In the genomic region with DNA sequence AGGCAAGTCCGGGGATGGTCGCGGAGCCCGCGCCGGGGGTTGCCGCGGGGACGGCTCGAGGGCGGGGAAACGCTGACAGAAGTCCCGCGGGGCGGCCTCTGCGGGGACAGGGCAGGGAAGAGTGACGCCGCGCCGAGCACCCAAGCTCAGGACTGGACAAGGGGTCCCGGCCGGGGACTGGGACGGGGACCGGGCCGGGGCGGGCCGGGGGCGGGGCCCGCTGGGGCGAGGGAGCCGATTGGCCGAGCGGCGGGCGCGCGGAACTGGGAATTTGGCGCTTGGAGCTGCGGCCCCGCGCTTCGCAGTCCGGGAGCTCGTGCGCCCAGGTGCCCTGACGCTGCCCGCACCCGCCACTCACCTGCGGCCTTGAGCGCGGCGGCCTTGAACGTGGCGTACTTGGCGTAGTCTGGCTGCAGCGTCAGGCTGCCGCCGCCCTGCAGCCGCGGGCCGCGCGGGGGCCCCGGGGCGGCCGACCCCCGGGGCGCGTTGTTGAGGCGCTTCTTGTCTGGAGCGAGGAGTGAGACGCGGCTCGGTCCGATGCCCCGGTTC, we compare ENCODE assay signal across 8 cellular contexts. TPM values are rescaled to one million over a fixed set of nuclear protein-coding genes. Genes with fewer than 3 reads are reported as not detected.
DNase-seq lines count a peak whose midpoint lies in the region; ATAC-seq and TF ChIP-seq lines count a peak whose summit lies in the region.

No MANE protein-coding gene starts in this region.

- peaks cover 23 to 37% (median 27%) of the 10 kb centered on the region in 3 donors for H3K4me1 Mint-ChIP-seq in CD8-positive, alpha-beta memory T cell

- H3K4me3 ChIP-seq in CD8-positive, alpha-beta memory T cell (ENCODE audit: low read length), result no peak overlapping the region
- H3K4me3 ChIP-seq in SU-DHL-6 (ENCODE audit: insufficient read depth, low read length, poor library complexity, severe bottlenecking) (no peak overlapping the region), heart left ventricle (peak overlapping the region; percentile 22 to 57 (median 42)), parathyroid adenoma (ENCODE audit: low read depth, low read length) (no peak overlapping the region), uterus (peak overlapping the region in 1 of 2 donors; percentile 21)

- peaks cover 4% of the 10 kb centered on the region; the same call in 1 of the 2 replicates for H3F3A ChIP-seq in SU-DHL-6 (ENCODE audit: insufficient read depth)

- intact Hi-C loops in heart left ventricle (cut with DNase I) (no loop called here), uterus (cut with DNase I; ENCODE audit: low total_unique reads) (no loop called here)

- POLR2A ChIA-PET in CD8-positive, alpha-beta memory T cell (lab: Charles Lee), result interaction anchor here (1.6 kb wide), 1 partner anchor 15 kb away, joined by 5 read pairs; no protein-coding TSS in a partner anchor

- 0 to 2% (median 1%) methylated on average over 26 to 76 of the region's 76 CpGs; no CpG with 5 or more reads in 1 of the 4 donors for WGBS in heart left ventricle, 4 donors

- H3K27me3 ChIP-seq in CD8-positive, alpha-beta memory T cell (ENCODE audit: insufficient read depth, low read length, poor library complexity, severe bottlenecking), result peaks cover 34% of the 10 kb centered on the region
- H3K27me3 ChIP-seq in SU-DHL-6 (ENCODE audit: low read length) (no peaks in the 10 kb centered on the region), heart left ventricle (peaks cover 19 to 55% (median 36%) of the 10 kb centered on the region in 9 donors), parathyroid adenoma (ENCODE audit: control insufficient read depth, insufficient read depth, low read length) (peaks cover under 1% of the 10 kb centered on the region), uterus (peaks cover 12 to 35% of the 10 kb centered on the region in 2 donors)

- H3K4me2 ChIP-seq in SU-DHL-6 (ENCODE audit: low read depth, low read length, poor library complexity, severe bottlenecking), result peak overlapping the region; percentile 29
- H3K4me2 ChIP-seq in parathyroid adenoma (ENCODE audit: low read length), result peak overlapping the region; percentile 40

- peaks cover 0 to 8% (median 0%) of the 10 kb centered on the region in 3 donors for H3K36me3 Mint-ChIP-seq in CD8-positive, alpha-beta memory T cell

- ATAC-seq in heart left ventricle (peak in 2 of 4 donors; percentile 23 to 53), GM21447 (IDR thresholded peaks at IDR 0.05; ENCODE audit: unreplicated experiment) (no peak)

- peak overlapping the region in 1 of 8 donors; percentile 38 for H3K27ac Mint-ChIP-seq in CD8-positive, alpha-beta memory T cell

- H2AFZ ChIP-seq in SU-DHL-6 (ENCODE audit: low read depth, low read length, severe bottlenecking), result no peak overlapping the region
- H2AFZ ChIP-seq in parathyroid adenoma, result no peak overlapping the region

- no peaks in the 10 kb centered on the region for H3K9me3 ChIP-seq in CD8-positive, alpha-beta memory T cell (ENCODE audit: low read length)
- no peaks in the 10 kb centered on the region for H3K9me3 ChIP-seq in SU-DHL-6 (ENCODE audit: insufficient read depth, low read length)
- H3K9me3 ChIP-seq in heart left ventricle, result no peaks in the 10 kb centered on the region
- H3K9me3 ChIP-seq in parathyroid adenoma (ENCODE audit: control insufficient read depth, low read length), result no peaks in the 10 kb centered on the region
- H3K9me3 ChIP-seq in uterus, result no peaks in the 10 kb centered on the region

- H3K36me3 ChIP-seq in CD8-positive, alpha-beta memory T cell (ENCODE audit: insufficient read depth, low read length), result no peaks in the 10 kb centered on the region
- H3K36me3 ChIP-seq in SU-DHL-6 (ENCODE audit: low read length), result no peaks in the 10 kb centered on the region
- peaks cover 0 to 23% (median 11%) of the 10 kb centered on the region in 9 donors for H3K36me3 ChIP-seq in heart left ventricle
- H3K36me3 ChIP-seq in parathyroid adenoma (ENCODE audit: control insufficient read depth, insufficient read depth, low read length), result no peaks in the 10 kb centered on the region
- H3K36me3 ChIP-seq in uterus, result no peaks in the 10 kb centered on the region

- H3K9ac ChIP-seq in SU-DHL-6 (ENCODE audit: low read length) (no peak overlapping the region), parathyroid adenoma (no peak overlapping the region)

- H3K9me2 ChIP-seq in SU-DHL-6 (replicated peaks; ENCODE audit: insufficient read depth, low read length), result no peaks in the 10 kb centered on the region

- TF ChIP-seq CTCF in SU-DHL-6 (IDR thresholded peaks at IDR 0.05; ENCODE audit: insufficient read depth, low read length, poor library complexity, severe bottlenecking) (no peak), heart left ventricle (IDR thresholded peaks at IDR 0.05) (no peak), parathyroid adenoma (IDR thresholded peaks at IDR 0.05) (no peak), uterus (IDR thresholded peaks at IDR 0.05) (no peak)

- H3K79me2 ChIP-seq in SU-DHL-6 (ENCODE audit: insufficient read depth, low read length) (no peaks in the 10 kb centered on the region), parathyroid adenoma (no peaks in the 10 kb centered on the region)

- TF ChIP-seq POLR2A in heart left ventricle (IDR thresholded peaks at IDR 0.05), result no peak
- TF ChIP-seq POLR2A in uterus (IDR thresholded peaks at IDR 0.05), result no peak

- H3K4me1 ChIP-seq in CD8-positive, alpha-beta memory T cell (ENCODE audit: insufficient read depth, low read length), result peaks cover 29% of the 10 kb centered on the region
- H3K4me1 ChIP-seq in heart left ventricle (peaks cover 0 to 50% (median 15%) of the 10 kb centered on the region in 12 donors), parathyroid adenoma (peaks cover 2% of the 10 kb centered on the region), uterus (peaks cover 0 to 27% of the 10 kb centered on the region in 2 donors)

- DNase-seq in CD8-positive, alpha-beta memory T cell, result peak in 1 of 5 donors; percentile 14
- DNase-seq in heart left ventricle (peak in 1 of 5 donors; percentile 48), GOT3 (lab: John Stamatoyannopoulos, UW) (no peak), GM19240 (ENCODE audit: insufficient read length, low spot score) (no peak), uterus (no peak)

- H3K4me3 Mint-ChIP-seq in CD8-positive, alpha-beta memory T cell, result peak overlapping the region in 6 of 7 donors; percentile 27 to 71 (median 50)

- no peaks in the 10 kb centered on the region for H4K20me1 ChIP-seq in SU-DHL-6 (ENCODE audit: low read depth, low read length)

- peaks cover 15 to 24% of the 10 kb centered on the region in 2 donors for H3K27me3 Mint-ChIP-seq in CD8-positive, alpha-beta memory T cell

- no peaks in the 10 kb centered on the region for H3K9me3 Mint-ChIP-seq in CD8-positive, alpha-beta memory T cell

- CTCF ChIA-PET in CD8-positive, alpha-beta memory T cell (lab: Charles Lee), result interaction anchor here (3.8 kb wide), 1 partner anchor 16 kb away, joined by 18 read pairs; a partner anchor contains a TSS

- H3K27ac ChIP-seq in CD8-positive, alpha-beta memory T cell (ENCODE audit: low read depth, low read length), result no peak overlapping the region
- no peak overlapping the region for H3K27ac ChIP-seq in SU-DHL-6 (ENCODE audit: low read depth, low read length)
- peak overlapping the region in 5 of 12 donors; percentile 17 to 75 (median 58) for H3K27ac ChIP-seq in heart left ventricle
- H3K27ac ChIP-seq in parathyroid adenoma, result no peak overlapping the region
- H3K27ac ChIP-seq in uterus, result no peak overlapping the region

RNA-seq across cellular contexts. Expression of a gene that starts 4.8 kb away (rescaled TPM):
- total RNA-seq in CD8-positive, alpha-beta memory T cell, result 1 to 10 TPM; 1.3 to 1.4 TPM
- not detected for polyA plus RNA-seq in CD8-positive, alpha-beta memory T cell
- total RNA-seq in heart left ventricle (1 to 10 TPM in 4 of 9 donors, under 1 TPM in 5; 0.48 to 4.4 (median 1.00) TPM), uterus (under 1 TPM in 1 of 4 donors, not detected in 3; 0.30 TPM)
- polyA plus RNA-seq in heart left ventricle, result 1 to 10 TPM in 1 of 2 donors, not detected in 1; 1.7 TPM

RNA-seq across cellular contexts. Expression of a gene that starts 16.5 kb away (rescaled TPM):
- 1 to 10 TPM; 5.4 to 5.9 TPM for total RNA-seq in CD8-positive, alpha-beta memory T cell
- polyA plus RNA-seq in CD8-positive, alpha-beta memory T cell, result 2.0 TPM
- total RNA-seq in heart left ventricle, result under 1 TPM in 8 of 9 donors, not detected in 1; 0.35 to 0.61 (median 0.44) TPM
- under 1 TPM; 0.07 to 0.34 TPM for polyA plus RNA-seq in heart left ventricle
- 1 to 10 TPM in 1 of 4 donors, under 1 TPM in 1, not detected in 2; 0.30 to 1.3 TPM for total RNA-seq in uterus

RNA-seq across cellular contexts. Expression of a gene that starts 36.8 kb away (rescaled TPM):
- total RNA-seq in CD8-positive, alpha-beta memory T cell, result 10 to 100 TPM; 73.2 to 77.5 TPM
- polyA plus RNA-seq in CD8-positive, alpha-beta memory T cell, result 19.2 TPM
- 1 to 10 TPM in 2 of 9 donors, under 1 TPM in 3, not detected in 4; 0.21 to 6.9 (median 0.52) TPM for total RNA-seq in heart left ventricle
- polyA plus RNA-seq in heart left ventricle, result under 1 TPM; 0.30 to 0.79 TPM
- total RNA-seq in uterus, result 10 to 100 TPM in 1 of 4 donors, not detected in 3; 12.7 TPM

RNA-seq across cellular contexts. Expression of a gene that starts 59.1 kb away (rescaled TPM):
- under 1 TPM; 0.33 to 0.51 TPM for total RNA-seq in CD8-positive, alpha-beta memory T cell
- polyA plus RNA-seq in CD8-positive, alpha-beta memory T cell, result not detected
- under 1 TPM in 6 of 9 donors, not detected in 3; 0.07 to 0.53 (median 0.23) TPM for total RNA-seq in heart left ventricle
- polyA plus RNA-seq in heart left ventricle, result under 1 TPM; 0.03 to 0.08 TPM
- 1 to 10 TPM in 1 of 4 donors, not detected in 3; 1.4 TPM for total RNA-seq in uterus

Comparison
In these comparisons a context has a peak if more than half of its experiments do, and no peak if none do; other contexts are left out.
1. H3K4me3 ChIP-seq: peak in heart left ventricle (12 of 12); none in CD8-positive, alpha-beta memory T cell (single experiment), SU-DHL-6 (single experiment) and parathyroid adenoma (single experiment).
2. RNA of a gene that starts 36.8 kb away (total RNA-seq): 73.2 to 77.5 TPM in CD8-positive, alpha-beta memory T cell; 0.21 to 6.9 TPM in heart left ventricle and 12.7 TPM in uterus; every median in the first group is over 4 times any median in the second.